Comparison of ENCODE assay signal across 19 cellular contexts in the genomic region with DNA sequence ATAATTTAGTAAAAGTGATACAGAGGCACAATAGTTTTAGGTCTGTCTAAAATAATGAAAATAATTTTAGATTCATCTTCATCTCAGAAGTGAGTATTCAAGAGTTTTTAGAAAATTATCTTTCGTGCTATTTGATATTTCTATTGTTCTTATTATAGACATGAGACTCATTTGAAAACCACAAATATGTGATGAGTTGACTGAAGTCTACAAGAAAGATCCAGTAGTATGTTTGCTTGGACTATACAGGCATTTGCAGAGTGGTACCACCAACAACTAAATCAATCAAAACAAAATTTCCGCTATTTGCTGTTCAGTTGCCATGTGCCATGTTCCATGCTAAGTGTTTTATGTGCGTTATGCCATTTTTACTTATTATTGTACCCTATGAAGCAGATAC.
DNase-seq lines count a peak whose midpoint lies in the region; ATAC-seq, FAIRE-seq and TF ChIP-seq lines count a peak whose summit lies in the region.
"Had no signal": no experiment of that assay in that cellular context is flagged by ENCODE, and none has a peak within 500 bp of the region (broad histone marks: within the 10 kb centered on the region; RNA-seq: fewer than 3 reads in every experiment).

No MANE protein-coding gene starts in this region.

- TF ChIP-seq CTCF in bronchial epithelial cell (IDR thresholded peaks at IDR 0.05; ENCODE audit: insufficient read depth, low read length, severe bottlenecking) (no peak), transverse colon (IDR thresholded peaks at IDR 0.05) (no peak)

- no peak for TF ChIP-seq POLR2A in transverse colon (IDR thresholded peaks at IDR 0.05)

- no peaks in the 10 kb centered on the region for H3K27me3 ChIP-seq in bronchial epithelial cell (ENCODE audit: control insufficient read depth, insufficient read depth, low read length)
- H3K27me3 ChIP-seq in transverse colon, result no peaks in the 10 kb centered on the region

- FAIRE-seq in bronchial epithelial cell (lab: Jason Lieb, UNC), result no peak
- FAIRE-seq: A549, D721Med, H54 had no signal

- H3K27ac Mint-ChIP-seq in stimulated activated effector memory CD8-positive, alpha-beta T cell treated with anti-CD3 and anti-CD28 coated beads, Interleukin-12 subunit alpha, Interleukin-12 subunit beta, amount 100 ng/mL, for 72 hours, result no peak overlapping the region
- H3K27ac Mint-ChIP-seq: CD4-positive, alpha-beta T cell; GM23338 had no signal

- peaks cover 8% of the 10 kb centered on the region for H3K9me3 Mint-ChIP-seq in stimulated activated effector memory CD8-positive, alpha-beta T cell treated with anti-CD3 and anti-CD28 coated beads, Interleukin-12 subunit alpha, Interleukin-12 subunit beta, amount 100 ng/mL, for 72 hours
- H3K9me3 Mint-ChIP-seq: GM23338 had no signal

- H3K4me3 Mint-ChIP-seq in stimulated activated effector memory CD8-positive, alpha-beta T cell treated with anti-CD3 and anti-CD28 coated beads, Interleukin-12 subunit alpha, Interleukin-12 subunit beta, amount 100 ng/mL, for 72 hours, result no peak overlapping the region
- H3K4me3 Mint-ChIP-seq: CD4-positive, alpha-beta T cell; GM23338 had no signal

- H3K27ac ChIP-seq in transverse colon, result no peak overlapping the region
- H3K27ac ChIP-seq: 22Rv1, A549, C4-2B had no signal

- no peaks in the 10 kb centered on the region for H3K9me3 ChIP-seq in transverse colon
- H3K9me3 ChIP-seq: A549, Caco-2 had no signal

- intact Hi-C loops in transverse colon (cut with DNase I; ENCODE audit: low total_unique reads), result no loop called here

- no peak for TF ChIP-seq EP300 in transverse colon (IDR thresholded peaks at IDR 0.05; ENCODE audit: low read depth)

- WGBS in transverse colon (ENCODE audit: low coverage in 1 of 2), 2 donors, result 83 to 100% methylated on average over 3 of the region's 3 CpGs

- no peaks in the 10 kb centered on the region for H3K4me1 ChIP-seq in transverse colon
- H3K4me1 ChIP-seq: Caco-2 had no signal

- no peaks in the 10 kb centered on the region for H3K4me1 Mint-ChIP-seq in stimulated activated effector memory CD8-positive, alpha-beta T cell treated with anti-CD3 and anti-CD28 coated beads, Interleukin-12 subunit alpha, Interleukin-12 subunit beta, amount 100 ng/mL, for 72 hours
- H3K4me1 Mint-ChIP-seq: GM23338 had no signal

- H3K4me3 ChIP-seq in bronchial epithelial cell (ENCODE audit: low read depth, low read length) (no peak overlapping the region), transverse colon (no peak overlapping the region)
- H3K4me3 ChIP-seq: A549, GM23338 had no signal

- H3K36me3 ChIP-seq in bronchial epithelial cell (ENCODE audit: control insufficient read depth, insufficient read depth, low read length), result no peaks in the 10 kb centered on the region
- no peaks in the 10 kb centered on the region for H3K36me3 ChIP-seq in transverse colon

- no peak for ATAC-seq in GM18517 (IDR thresholded peaks at IDR 0.05; ENCODE audit: unreplicated experiment)
- no peak for ATAC-seq in stimulated activated effector memory CD8-positive, alpha-beta T cell treated with anti-CD3 and anti-CD28 coated beads, Interleukin-12 subunit alpha, Interleukin-12 subunit beta, amount 100 ng/mL, for 72 hours
- ATAC-seq in GM19463 (IDR thresholded peaks at IDR 0.05; ENCODE audit: unreplicated experiment), result no peak
- ATAC-seq: A549, GM23338 had no signal

- DNase-seq in EH (ENCODE audit: low read depth) (peak; percentile 20), LHCN-M2 (ENCODE audit: low read depth) (peak; percentile 20), bronchial epithelial cell (ENCODE audit: low read depth) (peak; percentile 15), iris pigment epithelial cell (ENCODE audit: low read depth) (peak; percentile 3), transverse colon (no peak)
- no peak for DNase-seq in stimulated activated effector memory CD8-positive, alpha-beta T cell treated with anti-CD3 and anti-CD28 coated beads, Interleukin-12 subunit alpha, Interleukin-12 subunit beta, amount 100 ng/mL, for 72 hours (ENCODE audit: low spot score in 2 of 2)
- DNase-seq: AML-193; Caco-2; CD4-positive, alpha-beta T cell; GDM1; HCEC 1CT had no signal

- in situ Hi-C loops in transverse colon (cut with MboI; ENCODE audit: low pct_ligation_motif_present in 1 of 4, low pct_unique_long_range_greater_than_20kb in 1 of 4, low sequenced_read_pairs in 3 of 4), result no loop called here

- H3K36me3 Mint-ChIP-seq in stimulated activated effector memory CD8-positive, alpha-beta T cell treated with anti-CD3 and anti-CD28 coated beads, Interleukin-12 subunit alpha, Interleukin-12 subunit beta, amount 100 ng/mL, for 72 hours, result no peaks in the 10 kb centered on the region

Comparison
In these comparisons a context has a peak if more than half of its experiments do, and no peak if none do; other contexts are left out.
1. DNase-seq: peak in EH (single experiment), LHCN-M2 (single experiment), bronchial epithelial cell (single experiment) and iris pigment epithelial cell (single experiment); none in stimulated activated effector memory CD8-positive, alpha-beta T cell treated with anti-CD3 and anti-CD28 coated beads, Interleukin-12 subunit alpha, Interleukin-12 subunit beta, amount 100 ng/mL, for 72 hours (0 of 2) and transverse colon (single experiment).